14 cellular contexts compared by ENCODE assay signal in genomic region chr14:69660344-69661193, GRCh38. TPM values are rescaled to one million over a fixed set of nuclear protein-coding genes. Genes with fewer than 3 reads are reported as not detected.
DNase-seq lines count a peak whose midpoint lies in the region; ATAC-seq and TF ChIP-seq lines count a peak whose summit lies in the region.
"Had no signal": no experiment of that assay in that cellular context is flagged by ENCODE, and none has a peak within 500 bp of the region (broad histone marks: within the 10 kb centered on the region; RNA-seq: fewer than 3 reads in every experiment).

No MANE protein-coding gene starts in this region.

- no peak overlapping the region for H3K4me3 ChIP-seq in IMR-90 (ENCODE audit: insufficient read depth, low read depth, low read length)
- no peak overlapping the region for H3K4me3 ChIP-seq in GM23248
- no peak overlapping the region for H3K4me3 ChIP-seq in PC-3 (ENCODE audit: low read length)

- H3K9me1 ChIP-seq in IMR-90 (ENCODE audit: insufficient read depth, low read length): peaks cover 47% of the 10 kb centered on the region

- H2BK120ac ChIP-seq in IMR-90 (ENCODE audit: low read depth, low read length): no peak overlapping the region

- no peak overlapping the region for H3K56ac ChIP-seq in IMR-90 (ENCODE audit: extremely low read depth, insufficient read depth, low read length)

- H3K27me3 ChIP-seq in IMR-90 (ENCODE audit: control insufficient read depth, insufficient read depth, low read length) (no peaks in the 10 kb centered on the region), GM23248 (replicated peaks; ENCODE audit: insufficient read depth) (no peaks in the 10 kb centered on the region), PC-3 (ENCODE audit: low read length) (no peaks in the 10 kb centered on the region)
- H3K27me3 ChIP-seq: BE2C had no signal

- H2BK5ac ChIP-seq in IMR-90 (ENCODE audit: low read depth, low read length, poor library complexity, severe bottlenecking): no peak overlapping the region

- no peaks in the 10 kb centered on the region for H3K27me3 Mint-ChIP-seq in CD14-positive monocyte (ENCODE audit: low read depth in 3 of 3)
- no peaks in the 10 kb centered on the region for H3K27me3 Mint-ChIP-seq in activated naive CD8-positive, alpha-beta T cell treated with anti-CD3 and anti-CD28 coated beads, Interleukin-2, amount 50 U/mL, for 24 hours
- no peaks in the 10 kb centered on the region for H3K27me3 Mint-ChIP-seq in naive B cell

- H3K4me2 ChIP-seq in IMR-90 (ENCODE audit: low read depth, low read length) (no peak overlapping the region), GM23248 (ENCODE audit: unreplicated experiment) (no peak overlapping the region), PC-3 (ENCODE audit: low read length) (no peak overlapping the region)

- H3K18ac ChIP-seq in IMR-90 (ENCODE audit: low read depth, low read length): no peak overlapping the region

- H4K8ac ChIP-seq in IMR-90 (ENCODE audit: low read depth in 2 of 2, low read length in 2 of 2): peak overlapping the region in 1 of 2 experiments; percentile 8; a peak in 2 of 4 replicates

- in situ Hi-C loops in IMR-90 (cut with MboI; ENCODE audit: low sequenced_read_pairs): no loop called here
- in situ Hi-C loops in GM23248 (cut with MboI): no loop called here

- peaks cover 50 to 68% of the 10 kb centered on the region in 2 donors for H3K36me3 Mint-ChIP-seq in CD14-positive monocyte
- H3K36me3 Mint-ChIP-seq in activated naive CD8-positive, alpha-beta T cell treated with anti-CD3 and anti-CD28 coated beads, Interleukin-2, amount 50 U/mL, for 24 hours (ENCODE audit: low read depth): peaks cover 35% of the 10 kb centered on the region
- H3K36me3 Mint-ChIP-seq in naive B cell: peaks cover 0 to 17% of the 10 kb centered on the region in 2 donors

- H3K4me1 ChIP-seq in IMR-90 (ENCODE audit: control insufficient read depth, insufficient read depth, low read length) (peaks cover 35% of the 10 kb centered on the region), GM23248 (ENCODE audit: insufficient read depth) (peaks cover 44% of the 10 kb centered on the region), PC-3 (ENCODE audit: insufficient read depth, low read length) (peaks cover 38% of the 10 kb centered on the region)

- H3K9me2 ChIP-seq in GM23248 (ENCODE audit: insufficient read depth) (no peaks in the 10 kb centered on the region), PC-3 (replicated peaks; ENCODE audit: low read length) (no peaks in the 10 kb centered on the region)

- TF ChIP-seq CTCF in CD14-positive monocyte (IDR thresholded peaks at IDR 0.05) (no peak), IMR-90 (conservative IDR thresholded peaks at IDR 0.05; ENCODE audit: low read depth, low read length) (no peak), PC-3 (conservative IDR thresholded peaks at IDR 0.05; ENCODE audit: low read depth, low read length) (no peak)

- peak overlapping the region; percentile 55; the same call in 1 of the 2 replicates for H3K4ac ChIP-seq in IMR-90 (ENCODE audit: low read depth, low read length)

- peaks cover 42% of the 10 kb centered on the region for H3K4me1 Mint-ChIP-seq in CD14-positive monocyte
- peaks cover 87% of the 10 kb centered on the region for H3K4me1 Mint-ChIP-seq in activated naive CD8-positive, alpha-beta T cell treated with anti-CD3 and anti-CD28 coated beads, Interleukin-2, amount 50 U/mL, for 24 hours
- H3K4me1 Mint-ChIP-seq in naive B cell: peaks cover 60 to 90% (median 78%) of the 10 kb centered on the region in 3 donors

- no peak overlapping the region for H2AK9ac ChIP-seq in IMR-90 (replicated peaks; ENCODE audit: low read depth, low read length, poor library complexity)

- H3F3A ChIP-seq in GM23248 (ENCODE audit: insufficient read depth) (peaks cover 20% of the 10 kb centered on the region), PC-3 (ENCODE audit: low read length, unreplicated experiment) (no peaks in the 10 kb centered on the region)

- H2AK5ac ChIP-seq in IMR-90 (ENCODE audit: low read depth, low read length): peak overlapping the region; percentile 10; the same call in 1 of the 2 replicates

- H3K79me2 ChIP-seq in GM23248 (ENCODE audit: insufficient read depth) (peaks cover 98% of the 10 kb centered on the region), PC-3 (ENCODE audit: low read length) (no peaks in the 10 kb centered on the region)

- TF ChIP-seq RAD21 in IMR-90 (IDR thresholded peaks at IDR 0.05; ENCODE audit: low read length): no peak

- intact Hi-C loops in CD14-positive monocyte (cut with micrococcal nuclease): no loop called here
- intact Hi-C loops in IMR-90 (cut with micrococcal nuclease): no loop called here
- intact Hi-C loops in PC-3 (cut with micrococcal nuclease): no loop called here

- H3K27ac ChIP-seq in IMR-90 (ENCODE audit: insufficient read depth, low read length) (no peak overlapping the region), GM23248 (no peak overlapping the region), PC-3 (ENCODE audit: low read length) (no peak overlapping the region)

- peaks cover 16% of the 10 kb centered on the region for H3K36me3 ChIP-seq in IMR-90 (ENCODE audit: control insufficient read depth, insufficient read depth, low read length)
- H3K36me3 ChIP-seq in GM23248 (ENCODE audit: low read depth): no peaks in the 10 kb centered on the region
- H3K36me3 ChIP-seq in PC-3 (ENCODE audit: low read depth, low read length): no peaks in the 10 kb centered on the region
- H3K36me3 ChIP-seq: BE2C had no signal

- H4K20me1 ChIP-seq in IMR-90 (ENCODE audit: insufficient read depth, low read length): peaks cover 21% of the 10 kb centered on the region; the same call in 1 of the 2 replicates
- no peaks in the 10 kb centered on the region for H4K20me1 ChIP-seq in GM23248 (ENCODE audit: insufficient read depth)
- no peaks in the 10 kb centered on the region for H4K20me1 ChIP-seq in PC-3 (ENCODE audit: low read length)

- H4K5ac ChIP-seq in IMR-90 (ENCODE audit: low read depth, low read length): no peak overlapping the region

- no peak overlapping the region for H2AFZ ChIP-seq in IMR-90 (replicated peaks; ENCODE audit: low read length, poor library complexity)
- H2AFZ ChIP-seq in GM23248: no peak overlapping the region
- H2AFZ ChIP-seq in PC-3 (ENCODE audit: low read length): no peak overlapping the region

- TF ChIP-seq POLR2A in IMR-90 (IDR thresholded peaks at IDR 0.05; ENCODE audit: low read depth, low read length): no peak

- peak overlapping the region in 4 of 7 donors; percentile 26 to 80 (median 49) for H3K27ac Mint-ChIP-seq in CD14-positive monocyte
- peak overlapping the region; percentile 67 for H3K27ac Mint-ChIP-seq in activated naive CD8-positive, alpha-beta T cell treated with anti-CD3 and anti-CD28 coated beads, Interleukin-2, amount 50 U/mL, for 24 hours
- peak overlapping the region; percentile 2 to 91 (median 82) for H3K27ac Mint-ChIP-seq in naive B cell

- H3K9ac ChIP-seq in IMR-90 (ENCODE audit: low read depth, low read length) (no peak overlapping the region), GM23248 (no peak overlapping the region), PC-3 (ENCODE audit: low read length) (no peak overlapping the region)

- no CpG with 5 or more reads among the region's 2 CpGs for WGBS in IMR-90 (ENCODE audit: extremely low coverage in 2 of 2, insufficient read length in 1 of 2), 2 experiments
- WGBS in GM23248 (ENCODE audit: low coverage in 1 of 2, low lambda C conversion rate in 2 of 2, missing lambda C conversion rate in 2 of 2), 2 experiments: 68 to 78% methylated on average over 2 of the region's 2 CpGs

- H3K14ac ChIP-seq in IMR-90 (replicated peaks; ENCODE audit: low read depth, low read length): peak overlapping the region; percentile 63

- no peak overlapping the region for H3K4me3 Mint-ChIP-seq in CD14-positive monocyte
- H3K4me3 Mint-ChIP-seq in activated naive CD8-positive, alpha-beta T cell treated with anti-CD3 and anti-CD28 coated beads, Interleukin-2, amount 50 U/mL, for 24 hours: no peak overlapping the region
- no peak overlapping the region for H3K4me3 Mint-ChIP-seq in naive B cell

- POLR2A ChIA-PET in IMR-90 (lab: Charles Lee; ENCODE audit: unreplicated experiment): no interaction called here
- POLR2A ChIA-PET in PC-3 (lab: Charles Lee; ENCODE audit: unreplicated experiment): interaction anchor here (0.6 kb wide), 1 partner anchor 17 kb away, joined by 3 read pairs; no protein-coding TSS in a partner anchor

- H3K9me3 Mint-ChIP-seq in CD14-positive monocyte: no peaks in the 10 kb centered on the region
- H3K9me3 Mint-ChIP-seq in activated naive CD8-positive, alpha-beta T cell treated with anti-CD3 and anti-CD28 coated beads, Interleukin-2, amount 50 U/mL, for 24 hours: no peaks in the 10 kb centered on the region
- no peaks in the 10 kb centered on the region for H3K9me3 Mint-ChIP-seq in naive B cell

- H3K23ac ChIP-seq in IMR-90 (ENCODE audit: low read depth, low read length): no peak overlapping the region

- 0 out of 2 replicates have a peak overlapping the region, but pooled peaks have one; percentile 16 for H4K91ac ChIP-seq in IMR-90 (ENCODE audit: insufficient read depth, low read depth, low read length)

- no peak overlapping the region for H2BK15ac ChIP-seq in IMR-90 (ENCODE audit: low read depth, low read length)

- dilution Hi-C loops in IMR-90 (cut with HindIII; ENCODE audit: low sequenced_read_pairs, unreplicated experiment): no loop called here

- CTCF ChIA-PET in IMR-90 (lab: Yijun Ruan, JAX): no interaction called here
- CTCF ChIA-PET in PC-3 (lab: Charles Lee): no interaction called here

- BruUV-seq in IMR-90 (replicated peaks; lab: Mats Ljungman, UMichigan): no TSS peak
- no TSS peak for BruUV-seq in PC-3 (replicated peaks; lab: Mats Ljungman, UMichigan)

- peaks cover 51 to 82% of the 10 kb centered on the region in 2 experiments for H3K79me1 ChIP-seq in IMR-90 (ENCODE audit: low read depth in 1 of 2, low read length in 2 of 2)

- no peaks in the 10 kb centered on the region for H3K9me3 ChIP-seq in IMR-90 (ENCODE audit: control insufficient read depth, insufficient read depth, low read length)
- no peaks in the 10 kb centered on the region for H3K9me3 ChIP-seq in GM23248 (ENCODE audit: low read depth)
- H3K9me3 ChIP-seq in PC-3 (ENCODE audit: low read length): no peaks in the 10 kb centered on the region
- H3K9me3 ChIP-seq: BE2C had no signal

- DNase-seq in CD14-positive monocyte (ENCODE audit: low spot score) (no peak), IMR-90 (no peak), naive B cell (no peak), GM23248 (no peak), NCI-H526 (lab: John Stamatoyannopoulos, UW) (no peak), PC-3 (no peak)
- no peak for DNase-seq in activated naive CD8-positive, alpha-beta T cell treated with anti-CD3 and anti-CD28 coated beads, Interleukin-2, amount 50 U/mL, for 24 hours
- DNase-seq: BE2C; cortex of kidney; NCI-H1092; NCI-H446 treated with DMSO at 0.1 percent for 48 hours; stimulated activated CD4-positive, alpha-beta T cell treated with anti-CD3 and anti-CD28 coated beads, Interleukin-2, amount 100 ng/mL, for 48 hours had no signal

- ATAC-seq in IMR-90 (ENCODE audit: low read depth) (no peak; the same call in 1 of the 2 replicates), naive B cell (ENCODE audit: low read depth in 2 of 2) (no peak), PC-3 (no peak), GM18873 (IDR thresholded peaks at IDR 0.05; ENCODE audit: low FRiP score, unreplicated experiment) (no peak)
- ATAC-seq in activated naive CD8-positive, alpha-beta T cell treated with anti-CD3 and anti-CD28 coated beads, Interleukin-2, amount 50 U/mL, for 24 hours: peak; percentile 47
- ATAC-seq: Panc1 had no signal

- H2BK20ac ChIP-seq in IMR-90 (ENCODE audit: low read depth, low read length): peak overlapping the region; percentile 30; the same call in 1 of the 2 replicates

RNA-seq across cellular contexts. Expression of gene SUSD6, which starts 49.2 kb away (rescaled TPM):
- polyA plus RNA-seq in CD14-positive monocyte (10 to 100 TPM; 17.3 to 30.1 TPM), IMR-90 (2012; rRNA removed) (10.1 and 10.4 TPM in 2 replicates), naive B cell (ENCODE audit: low read depth in 6 of 6) (10 to 100 TPM; 16.1 to 22.8 (median 19.4) TPM), GM23248 (2016; fragmentation: Nextera tagmentation; extraction: Ambion mirVana) (23.2 and 24.1 TPM in 2 replicates)
- total RNA-seq in IMR-90 (2012; rRNA removed) (2.3 and 2.5 TPM in 2 replicates), PC-3 (2014; rRNA removed) (6.1 and 9.3 TPM in 2 replicates)
- polyA plus RNA-seq in IMR-90 (2012; cell fraction: cytosol; rRNA removed): 5.9 and 7.7 TPM in 2 replicates
- polyA plus RNA-seq in IMR-90 (2012; cell fraction: nucleus; rRNA removed; ENCODE audit: low replicate concordance): 21.8 and 29.0 TPM in 2 replicates
- total RNA-seq in GM23248 (2014; rRNA removed; shearing (Covaris generic)): 12.2 and 15.6 TPM in 2 replicates
